ENCODE assay signal across 14 cellular contexts in genomic region chr9:28134577-28134976, GRCh38.
"Had no signal": no experiment of that assay in that cellular context is flagged by ENCODE, and none has a peak within 500 bp of the region (broad histone marks: within the 10 kb centered on the region; RNA-seq: fewer than 3 reads in every experiment).

No MANE protein-coding gene starts in this region.

- H3K27ac Mint-ChIP-seq: activated CD8-positive, alpha-beta T cell treated with anti-CD3 and anti-CD28 coated beads, Interleukin-2, amount 10 ng/mL, durations not matched to agents 7 days and 5 days; nephron had no signal

- H3K36me3 ChIP-seq: sigmoid colon, transverse colon, WERI-Rb-1 had no signal

- H3K4me1 Mint-ChIP-seq: nephron had no signal

- H3K4me3 ChIP-seq: dorsolateral prefrontal cortex, sigmoid colon, transverse colon had no signal

- H3K9me3 Mint-ChIP-seq: nephron had no signal

- H3K27ac ChIP-seq: dorsolateral prefrontal cortex, foreskin keratinocyte, sigmoid colon, transverse colon, WERI-Rb-1 had no signal

- H3K27me3 ChIP-seq: dorsolateral prefrontal cortex, foreskin keratinocyte, sigmoid colon, transverse colon had no signal

- H3K4me3 Mint-ChIP-seq: activated CD8-positive, alpha-beta T cell treated with anti-CD3 and anti-CD28 coated beads, Interleukin-2, amount 10 ng/mL, durations not matched to agents 7 days and 5 days; nephron had no signal

- DNase-seq: activated CD4-positive, alpha-beta T cell treated with anti-CD3 and anti-CD28 coated beads for 48 hours; activated CD8-positive, alpha-beta memory T cell treated with anti-CD3 and anti-CD28 coated beads, Interleukin-2, amount 50 U/mL, for 48 hours; activated CD8-positive, alpha-beta T cell treated with anti-CD3 and anti-CD28 coated beads, Interleukin-2, amount 10 ng/mL, durations not matched to agents 7 days and 5 days; aorta; dorsolateral prefrontal cortex; foreskin keratinocyte; left colon; sigmoid colon; stimulated activated CD4-positive, alpha-beta T cell treated with anti-CD3 and anti-CD28 coated beads, Interleukin-12 subunit alpha, Interleukin-12 subunit beta, amount 100 ng/mL, for 4 hours; stimulated activated naive CD4-positive, alpha-beta T cell; substantia nigra; transverse colon; WERI-Rb-1 had no signal

- H3K9me3 ChIP-seq: sigmoid colon, transverse colon had no signal

- H3K4me1 ChIP-seq: foreskin keratinocyte, sigmoid colon, transverse colon had no signal

- ATAC-seq: activated CD8-positive, alpha-beta T cell treated with anti-CD3 and anti-CD28 coated beads, Interleukin-2, amount 10 ng/mL, durations not matched to agents 7 days and 5 days; foreskin keratinocyte; left colon had no signal
